Comparison of ENCODE assay signal across 26 cellular contexts in the genomic region with DNA sequence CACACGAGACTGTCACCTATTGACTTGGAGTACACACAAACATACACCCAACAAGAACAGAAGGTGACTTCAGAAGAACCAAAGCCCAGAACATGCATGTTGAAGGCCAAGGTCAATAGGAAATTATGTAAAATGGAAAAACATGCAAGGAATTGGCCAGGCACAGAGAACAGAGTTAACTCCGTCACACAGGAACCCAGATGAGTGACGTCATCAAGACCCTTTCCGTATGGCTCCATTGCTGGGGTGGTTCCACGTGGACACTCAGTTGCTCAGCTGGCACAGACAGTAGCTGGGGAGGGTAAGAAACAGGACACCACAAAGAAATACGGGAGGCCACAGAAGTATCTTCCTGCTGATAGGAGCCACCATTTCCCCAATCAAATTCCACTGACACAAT. TPM values are rescaled to one million over a fixed set of nuclear protein-coding genes. Genes with fewer than 3 reads are reported as not detected.
DNase-seq lines count a peak whose midpoint lies in the region; ATAC-seq, FAIRE-seq and TF ChIP-seq lines count a peak whose summit lies in the region.
"Had no signal": no experiment of that assay in that cellular context is flagged by ENCODE, and none has a peak within 500 bp of the region (broad histone marks: within the 10 kb centered on the region; RNA-seq: fewer than 3 reads in every experiment).

No MANE protein-coding gene starts in this region.

- no TSS peak for BruUV-seq in K562 (replicated peaks; lab: Mats Ljungman, UMichigan)

- H2BK5ac ChIP-seq in neuronal stem cell (ENCODE audit: low read length): no peak overlapping the region

- H3K9ac ChIP-seq in K562 (ENCODE audit: insufficient read depth in 1 of 2, low read depth in 2 of 2, low read length in 2 of 2) (no peak overlapping the region), neuronal stem cell (ENCODE audit: low read depth, low read length, poor library complexity) (no peak overlapping the region)
- H3K9ac ChIP-seq: BLaER1 treated with 17β-estradiol and CSF1 and Interleukin-3, amounts not matched to agents 10 nM and 100 nM had no signal

- no peak overlapping the region for H2AFZ ChIP-seq in K562 (ENCODE audit: low read depth, low read length)
- H2AFZ ChIP-seq in neuronal stem cell (ENCODE audit: low read length): no peak overlapping the region

- no peaks in the 10 kb centered on the region for H3K9me3 ChIP-seq in HEK293 (ENCODE audit: control insufficient read depth, insufficient read depth, low read depth, low read length)
- H3K9me3 ChIP-seq in K562 (replicated peaks; ENCODE audit: control insufficient read depth, insufficient read depth, low read depth, low read length): no peaks in the 10 kb centered on the region
- H3K9me3 ChIP-seq in neuronal stem cell (replicated peaks in 1 of 2; ENCODE audit: control insufficient read depth in 2 of 2, insufficient read depth in 1 of 2, low read depth in 1 of 2, low read length in 2 of 2): no peaks in the 10 kb centered on the region
- H3K9me3 ChIP-seq: BLaER1 treated with 17β-estradiol and CSF1 and Interleukin-3, amounts not matched to agents 10 nM and 100 nM; Caco-2 had no signal

- H3K14ac ChIP-seq in neuronal stem cell (ENCODE audit: low read length): no peak overlapping the region

- no peak overlapping the region for H3K18ac ChIP-seq in neuronal stem cell (ENCODE audit: low read length)

- 1% methylated on average over 6 of the region's 6 CpGs for WGBS in K562 (ENCODE audit: insufficient coverage, low coverage, missing lambda C conversion rate)
- WGBS in neuronal stem cell (ENCODE audit: extremely low coverage in 2 of 2, insufficient read length in 2 of 2, insufficient replicate concordance in 1 of 2), 2 donors: no CpG with 5 or more reads among the region's 6 CpGs

- no peak overlapping the region for H2BK120ac ChIP-seq in neuronal stem cell (ENCODE audit: low read depth, low read length)

- no peak for ATAC-seq in K562
- ATAC-seq in HG03521 (IDR thresholded peaks at IDR 0.05; ENCODE audit: unreplicated experiment): no peak
- ATAC-seq: CD8-positive, alpha-beta T cell; GM12878 had no signal

- no peak for FAIRE-seq in K562 (lab: Jason Lieb, UNC)
- FAIRE-seq: A204.1, D721Med, GM12878, GM12892, GM18507 had no signal

- no peak overlapping the region for H3K27ac ChIP-seq in HEK293 (ENCODE audit: extremely low read depth, low read depth, low read length)
- no peak overlapping the region for H3K27ac ChIP-seq in K562 (ENCODE audit: extremely low read depth, low read depth, low read length)
- no peak overlapping the region for H3K27ac ChIP-seq in neuronal stem cell (replicated peaks; ENCODE audit: low read length)
- H3K27ac ChIP-seq: BLaER1 treated with 17β-estradiol and CSF1 and Interleukin-3, amounts not matched to agents 10 nM and 100 nM; C4-2B had no signal

- no peaks in the 10 kb centered on the region for H3K36me3 ChIP-seq in HEK293 (ENCODE audit: control insufficient read depth in 2 of 2, insufficient read depth in 1 of 2, low read length in 2 of 2)
- no peaks in the 10 kb centered on the region for H3K36me3 ChIP-seq in K562 (ENCODE audit: control insufficient read depth, insufficient read depth, low read length)
- no peaks in the 10 kb centered on the region for H3K36me3 ChIP-seq in neuronal stem cell (replicated peaks in 1 of 2; ENCODE audit: control insufficient read depth in 2 of 2, insufficient read depth in 2 of 2, low read length in 2 of 2)
- H3K36me3 ChIP-seq: BLaER1 treated with 17β-estradiol and CSF1 and Interleukin-3, amounts not matched to agents 10 nM and 100 nM had no signal

- H4K20me1 ChIP-seq in K562 (replicated peaks; ENCODE audit: control insufficient read depth, insufficient read depth, low read length): no peaks in the 10 kb centered on the region
- H4K20me1 ChIP-seq: BLaER1 treated with 17β-estradiol and CSF1 and Interleukin-3, amounts not matched to agents 10 nM and 100 nM had no signal

- no peak overlapping the region for H3K4ac ChIP-seq in neuronal stem cell (ENCODE audit: low read length)

- POLR2A ChIA-PET in HEK293 (lab: Yijun Ruan, JAX) (no interaction called here), K562 (lab: Yijun Ruan, JAX) (no interaction called here)

- TF ChIP-seq POLR2A in K562 (conservative IDR thresholded peaks at IDR 0.05): no peak

- no peaks in the 10 kb centered on the region for H3K79me2 ChIP-seq in K562 (ENCODE audit: control insufficient read depth, insufficient read depth, low read length)

- intact Hi-C loops in K562 (cut with micrococcal nuclease): no loop called here

- no peak for TF ChIP-seq RAD21 in K562 (CRISPR knock-in tag; conservative IDR thresholded peaks at IDR 0.05 in 1 of 2, IDR thresholded peaks at IDR 0.05 in 1 of 2)

- H3K27me3 ChIP-seq in K562 (ENCODE audit: control insufficient read depth in 2 of 2, insufficient read depth in 2 of 2, low read length in 2 of 2) (no peaks in the 10 kb centered on the region), neuronal stem cell (ENCODE audit: control insufficient read depth in 3 of 3, insufficient read depth in 3 of 3, low read depth in 1 of 3, low read length in 3 of 3) (no peaks in the 10 kb centered on the region)
- H3K27me3 ChIP-seq: BLaER1 treated with 17β-estradiol and CSF1 and Interleukin-3, amounts not matched to agents 10 nM and 100 nM had no signal

- H3K4me1 ChIP-seq in HEK293 (ENCODE audit: control insufficient read depth, insufficient read depth, low read length) (no peaks in the 10 kb centered on the region), K562 (replicated peaks in 1 of 2; ENCODE audit: control insufficient read depth in 2 of 2, insufficient read depth in 2 of 2, low read length in 2 of 2) (no peaks in the 10 kb centered on the region), neuronal stem cell (ENCODE audit: control insufficient read depth in 2 of 2, insufficient read depth in 1 of 2, low read depth in 1 of 2, low read length in 2 of 2) (peaks cover 3 to 11% of the 10 kb centered on the region in 2 donors)
- H3K4me1 ChIP-seq: Caco-2 had no signal

- H3K4me2 ChIP-seq in K562 (ENCODE audit: insufficient read depth, low read length) (no peak overlapping the region), neuronal stem cell (ENCODE audit: insufficient read depth, low read length, poor library complexity, severe bottlenecking) (no peak overlapping the region)
- H3K4me2 ChIP-seq: BLaER1 treated with 17β-estradiol and CSF1 and Interleukin-3, amounts not matched to agents 10 nM and 100 nM had no signal

- DNase-seq in K562 (ENCODE audit: extremely low read depth in 1 of 4, low spot score in 3 of 4) (no peak), neuronal stem cell (ENCODE audit: low spot score) (no peak), DMS 273 treated with DMSO at 0.1 percent for 48 hours (lab: John Stamatoyannopoulos, UW) (no peak)
- DNase-seq: 8988T; ACHN; Caco-2; Calu3; CD4-positive, alpha-beta T cell; CD8-positive, alpha-beta T cell; DMS153; DMS53; DMS79; DND-41; EL; GDM1 had no signal

- no peak overlapping the region for H4K91ac ChIP-seq in neuronal stem cell (ENCODE audit: low read depth, low read length, poor library complexity)

- no peaks in the 10 kb centered on the region for H3K79me1 ChIP-seq in neuronal stem cell (ENCODE audit: low read depth, low read length)

- no peak overlapping the region for H2BK12ac ChIP-seq in neuronal stem cell (ENCODE audit: low read length)

- no peak for TF ChIP-seq CTCF in HEK293 (tag by site-specific recombination; IDR thresholded peaks at IDR 0.05)
- no peak for TF ChIP-seq CTCF in K562 (IDR thresholded peaks at IDR 0.05 in 2 of 3, conservative IDR thresholded peaks at IDR 0.05 in 1 of 3; ENCODE audit: insufficient read depth in 2 of 3, low read depth in 1 of 3, low read length in 3 of 3)

- H4K8ac ChIP-seq in neuronal stem cell (ENCODE audit: low read depth, low read length): no peak overlapping the region

- TF ChIP-seq EP300 in K562 (IDR thresholded peaks at IDR 0.05; ENCODE audit: low read length): no peak

- H3K23ac ChIP-seq in neuronal stem cell (ENCODE audit: low read depth, low read length, poor library complexity): no peak overlapping the region

- CTCF ChIA-PET in HEK293 (lab: Yijun Ruan, JAX): interaction anchor here (0.7 kb wide), 1 partner anchor 40 kb away, joined by 5 read pairs; no protein-coding TSS in a partner anchor
- CTCF ChIA-PET in K562 (lab: Yijun Ruan, JAX; ENCODE audit: low intra/inter-chr PET ratio): no interaction called here

- H3K4me3 ChIP-seq in HEK293 (ENCODE audit: low read depth, low read length) (no peak overlapping the region), K562 (no peak overlapping the region), neuronal stem cell (ENCODE audit: low read length in 2 of 2) (no peak overlapping the region)
- H3K4me3 ChIP-seq: BLaER1 treated with 17β-estradiol and CSF1 and Interleukin-3, amounts not matched to agents 10 nM and 100 nM; GM12878 had no signal

- in situ Hi-C loops in K562 (cut with MboI): no loop called here

- no peaks in the 10 kb centered on the region for H3K9me1 ChIP-seq in K562 (ENCODE audit: control insufficient read depth, insufficient read depth, low read length)

- H2AK5ac ChIP-seq in neuronal stem cell (ENCODE audit: low read depth, low read length): no peak overlapping the region

- H2BK15ac ChIP-seq in neuronal stem cell (ENCODE audit: low read length): peak overlapping the region; percentile 10

TF ChIP-seq in HEK293, 187 proteins besides CTCF, POLR2A, EP300 and RAD21 (continues in another document):
- no peak for TF ChIP-seq ZNF239 (tag by site-specific recombination; IDR thresholded peaks at IDR 0.05)

RNA-seq across cellular contexts. Expression of gene SOX11, which starts 18.4 kb away (rescaled TPM):
- total RNA-seq in K562 (2011; cell fraction: chromatin; rRNA removed; ENCODE audit: low replicate concordance): not detected in 2 replicates
- total RNA-seq in K562 (2011; cell fraction: nucleolus; rRNA removed): not detected in 2 replicates
- not detected in 2 replicates for total RNA-seq in K562 (2011; cell fraction: nucleoplasm; rRNA removed)
- not detected in 2 replicates for total RNA-seq in K562 (2014; rRNA removed)
- total RNA-seq in K562 (2014; rRNA removed; fragmentation: Illumina TruSeq; extraction: Trizol): not detected in 2 replicates
- not detected in 2 replicates for total RNA-seq in K562 (2015; rRNA removed; fragmentation: Illumina TruSeq; extraction: Trizol)
- 0.02 TPM in 1 of 2 replicates, not detected in the other for total RNA-seq in K562 (2021)
- polyA plus RNA-seq in K562 (2011; rRNA removed): not detected in 2 replicates
- polyA plus RNA-seq in K562 (2011; cell fraction: cytosol; rRNA removed): not detected in 2 replicates
- polyA plus RNA-seq in K562 (2011; cell fraction: nucleus; rRNA removed): not detected in 2 replicates
- polyA plus RNA-seq in K562 (2012): not detected in 2 replicates
- polyA plus RNA-seq in K562 (2014; fragmentation: Illumina TruSeq; extraction: Trizol): not detected in 2 replicates
- not detected for polyA plus RNA-seq in K562 (2014; fragmentation: Nextera tagmentation; extraction: Ambion mirVana)
- polyA plus RNA-seq in K562 (2014; rRNA removed): not detected in 2 replicates
- polyA minus RNA-seq in K562 (2011; rRNA and poly(A)+ RNA removed): not detected in 2 replicates
- polyA minus RNA-seq in K562 (2011; cell fraction: cytosol; rRNA and poly(A)+ RNA removed): not detected in 2 replicates
- not detected in 2 replicates for polyA minus RNA-seq in K562 (2011; cell fraction: nucleus; rRNA and poly(A)+ RNA removed)
- 150 TPM for polyA plus RNA-seq in neuronal stem cell (2013, experiment 1 of 2)
- 165 TPM for polyA plus RNA-seq in neuronal stem cell (2013, experiment 2 of 2)
- total RNA-seq: B cell; Caco-2; Calu3; CD4-positive, alpha-beta T cell; CD8-positive, alpha-beta T cell; G401 had no signal

Comparison
In these comparisons a context has a peak if more than half of its experiments do, and no peak if none do; other contexts are left out.
1. Of the 44 proteins assayed by ChIP-seq in both K562 and HEK293: peak only in K562: none; only in HEK293: ATF2; in both: none; in neither: 43.